ENCODE assay signal across 8 cellular contexts in the genomic region with DNA sequence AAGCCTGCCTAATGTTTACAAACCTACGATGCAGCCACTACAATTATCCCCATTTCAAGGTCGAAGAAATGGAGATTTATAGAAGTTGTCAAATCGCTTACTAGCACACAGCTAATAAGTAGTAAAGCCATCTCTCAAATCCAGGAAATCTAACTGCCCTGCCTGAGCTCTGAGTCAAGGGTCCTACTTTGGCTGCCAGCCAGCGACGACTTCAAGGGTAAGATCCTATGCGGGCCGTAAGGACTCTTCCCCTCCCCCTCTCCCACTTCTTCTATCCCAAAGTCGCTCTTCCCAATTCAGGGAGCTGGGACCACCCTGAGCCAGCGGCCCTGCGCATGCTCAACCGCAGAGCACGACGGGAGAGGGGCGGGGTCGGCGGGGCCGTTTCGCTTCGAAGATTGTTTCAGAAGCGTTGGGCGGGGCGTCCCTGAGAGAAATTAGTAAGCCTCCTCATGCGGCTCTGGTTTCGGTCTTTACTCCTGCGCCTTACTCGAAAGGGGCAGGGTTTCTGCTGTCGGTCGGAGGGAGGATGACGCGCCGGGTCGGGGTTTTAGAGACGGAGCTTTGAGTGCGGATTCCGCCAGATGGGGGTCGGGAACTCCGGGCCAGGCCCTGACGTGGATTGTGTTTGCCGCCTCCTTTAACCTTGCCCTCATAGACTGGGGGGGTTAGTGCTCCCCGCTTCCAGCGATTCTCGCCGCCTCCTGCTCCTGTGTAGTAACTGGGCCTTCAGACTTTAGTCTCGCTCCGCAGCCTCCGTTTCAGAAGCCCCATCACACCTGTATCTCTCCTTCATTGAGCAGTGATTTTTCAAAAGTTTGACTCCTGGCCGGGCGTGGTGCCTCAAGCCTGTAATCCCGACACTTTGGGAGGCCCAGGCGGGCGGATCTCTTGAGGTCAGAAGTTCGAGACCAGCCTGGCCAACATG. TPM values are rescaled to one million over a fixed set of nuclear protein-coding genes. Genes with fewer than 3 reads are reported as not detected.
A peak's percentile ranks its signal among the peaks of the same experiment; 100 is the strongest.
DNase-seq lines count a peak whose midpoint lies in the region; ATAC-seq, FAIRE-seq and TF ChIP-seq lines count a peak whose summit lies in the region.

A gene (plus strand): TSS at position 383 of the 928 bp plus-strand sequence. CDS start 14,603 bp downstream, outside the sequence.

- peak within 1 kb of the TSS; percentile 87 for H3K4me3 ChIP-seq in NT2/D1 (ENCODE audit: insufficient read length, low read depth)
- peak within 1 kb of the TSS; percentile 47 for H3K4me3 ChIP-seq in mucosa of descending colon

- peak within 1 kb of the TSS; percentile 88 for H3K27ac ChIP-seq in epithelial cell of prostate

- no peak for TF ChIP-seq CTCF in mucosa of descending colon (IDR thresholded peaks at IDR 0.05)

- H3K36me3 ChIP-seq in NT2/D1 (ENCODE audit: insufficient read depth, insufficient read length, low read length) (peaks cover 31% of the 10 kb centered on the region), mucosa of descending colon (ENCODE audit: low read depth) (no peaks in the 10 kb centered on the region)

- H3K27me3 ChIP-seq in NT2/D1 (ENCODE audit: insufficient read depth, insufficient read length), result no peaks in the 10 kb centered on the region

- H3K4me1 ChIP-seq in NT2/D1 (ENCODE audit: insufficient read depth, insufficient read length) (peaks cover 3% of the 10 kb centered on the region), mucosa of descending colon (ENCODE audit: low read depth) (peaks cover 6% of the 10 kb centered on the region)

- DNase-seq in COR-L47 (lab: John Stamatoyannopoulos, UW) (peak; percentile 72), HTR-8/SVneo (ENCODE audit: insufficient read length, low spot score) (peak; percentile 88), NT2/D1 (ENCODE audit: low read depth, low spot score) (peak; percentile 96), activated T-cell treated with anti-CD3 and anti-CD28 coated beads for 24 hours (ENCODE audit: low read depth) (peak; percentile 87), epithelial cell of prostate (ENCODE audit: low read depth, low spot score) (peak; percentile 60), mucosa of descending colon (peak; percentile 88 to 89 (median 89))
- DNase-seq in stimulated activated CD8-positive, alpha-beta memory T cell treated with anti-CD3 and anti-CD28 coated beads, Interleukin-4, amount 100 ng/mL, for 1 hour (ENCODE audit: low read depth in 2 of 2, low spot score in 1 of 2), result peak; percentile 62 to 73

- H3K9me3 ChIP-seq in NT2/D1 (ENCODE audit: insufficient read depth, low read length), result no peaks in the 10 kb centered on the region
- H3K9me3 ChIP-seq in mucosa of descending colon, result no peaks in the 10 kb centered on the region

- peak within 1 kb of the TSS; percentile 98 for H3K9ac ChIP-seq in NT2/D1 (ENCODE audit: insufficient read length, low read depth)

- intact Hi-C loops in mucosa of descending colon (cut with DNase I, micrococcal nuclease), result no loop called here

- FAIRE-seq in HTR-8/SVneo (lab: Jason Lieb, UNC), result no peak

- ATAC-seq in GM21360 (IDR thresholded peaks at IDR 0.05; ENCODE audit: unreplicated experiment), result peak; percentile 95
- ATAC-seq in mucosa of descending colon, result peak; percentile 98

RNA-seq across cellular contexts. Expression of the gene that starts here (rescaled TPM):
- 10 to 100 TPM in 2 of 3 donors, 1 to 10 TPM in 1; 9.2 to 20.9 (median 11.4) TPM for total RNA-seq in mucosa of descending colon

Comparison
In these comparisons a context has a peak if more than half of its experiments do, and no peak if none do; other contexts are left out.
1. Peak in every context shown above with its lines: DNase-seq, ATAC-seq, H3K4me3 ChIP-seq and H3K27ac ChIP-seq.